In the genomic region with DNA sequence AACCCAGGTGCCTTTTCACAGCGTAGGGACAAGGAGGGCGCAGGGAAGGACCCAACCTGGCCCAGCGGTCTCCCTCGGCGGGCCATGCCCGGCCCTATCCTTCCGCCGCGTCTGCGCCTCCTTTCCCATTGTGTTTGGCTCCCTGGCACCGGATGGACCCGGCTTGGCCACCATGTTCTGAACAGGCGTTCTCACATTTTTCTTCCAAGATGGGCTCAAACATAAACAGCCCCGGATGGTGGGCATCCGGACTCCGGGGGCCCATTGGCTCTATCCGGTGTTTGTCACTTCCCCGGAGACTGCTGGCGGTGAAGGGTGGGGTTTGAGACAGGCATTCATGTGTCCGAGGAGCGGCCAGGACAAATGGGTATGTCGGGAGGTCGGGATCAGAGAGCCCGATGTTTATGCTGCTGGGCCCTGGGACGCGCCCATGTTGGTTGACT, we compare ENCODE assay signal across 26 cellular contexts.
"Had no signal": no experiment of that assay in that cellular context is flagged by ENCODE, and none has a peak within 500 bp of the region (broad histone marks: within the 10 kb centered on the region; RNA-seq: fewer than 3 reads in every experiment).

No MANE protein-coding gene starts in this region.

- H3K4me3 ChIP-seq: gastroesophageal sphincter, prostate gland, tibial nerve, uterus had no signal

- H3K27ac Mint-ChIP-seq: activated naive CD8-positive, alpha-beta T cell treated with anti-CD3 and anti-CD28 coated beads for 36 hours; activated T-cell treated with anti-CD3 and anti-CD28 coated beads, Interleukin-2, amount 50 U/mL, for 24 hours; activated T-helper 17 cell treated with anti-CD3 and anti-CD28 coated beads, Interleukin-2, amount 50 U/mL, for 72 hours; endodermal cell; natural killer cell had no signal

- H3K27me3 Mint-ChIP-seq: activated T-cell treated with anti-CD3 and anti-CD28 coated beads, Interleukin-2, amount 50 U/mL, for 24 hours had no signal

- H3K4me3 Mint-ChIP-seq: activated naive CD8-positive, alpha-beta T cell treated with anti-CD3 and anti-CD28 coated beads for 36 hours; activated T-cell treated with anti-CD3 and anti-CD28 coated beads, Interleukin-2, amount 50 U/mL, for 24 hours; activated T-helper 17 cell treated with anti-CD3 and anti-CD28 coated beads, Interleukin-2, amount 50 U/mL, for 72 hours; endodermal cell; natural killer cell; stimulated activated naive CD8-positive, alpha-beta T cell treated with anti-CD3 and anti-CD28 coated beads, Interleukin-15, amount 100 ng/mL, for 72 hours had no signal

- ATAC-seq: activated T-helper 17 cell treated with anti-CD3 and anti-CD28 coated beads, Interleukin-2, amount 50 U/mL, for 72 hours; gastroesophageal sphincter; left colon; natural killer cell; stimulated activated naive CD8-positive, alpha-beta T cell treated with anti-CD3 and anti-CD28 coated beads, Interleukin-15, amount 100 ng/mL, for 72 hours had no signal

- H3K9me3 ChIP-seq: gastroesophageal sphincter, prostate gland, tibial nerve, uterus had no signal

- DNase-seq: activated CD4-positive, alpha-beta T cell treated with anti-CD3 and anti-CD28 coated beads for 48 hours; activated CD4-positive, CD25-positive, alpha-beta regulatory T cell; activated CD8-positive, alpha-beta memory T cell treated with anti-CD3 and anti-CD28 coated beads for 24 hours; activated CD8-positive, alpha-beta memory T cell treated with anti-CD3 and anti-CD28 coated beads, Interleukin-2, amount 50 U/mL, for 4 hours; activated naive CD4-positive, alpha-beta T cell treated with Interleukin-2 at 50 U/mL for 16 hours; activated naive CD8-positive, alpha-beta T cell treated with anti-CD3 and anti-CD28 coated beads for 36 hours; activated T-cell treated with anti-CD3 and anti-CD28 coated beads, Interleukin-2, amount 50 U/mL, for 24 hours; amygdala; cerebellar nuclear complex; cortex of kidney; endodermal cell; head of caudate nucleus; islet precursor cell; left colon; midbrain; natural killer cell; stimulated activated CD4-positive, alpha-beta T cell treated with anti-CD3 and anti-CD28 coated beads, Interleukin-4, amount 100 ng/mL, for 4 hours; stimulated activated naive CD8-positive, alpha-beta T cell treated with anti-CD3 and anti-CD28 coated beads, Interleukin-15, amount 100 ng/mL, for 72 hours; T-helper 1 cell; T1000; uterus had no signal

- H3K4me1 Mint-ChIP-seq: activated T-helper 17 cell treated with anti-CD3 and anti-CD28 coated beads, Interleukin-2, amount 50 U/mL, for 72 hours had no signal

- H3K9me3 Mint-ChIP-seq: activated naive CD8-positive, alpha-beta T cell treated with anti-CD3 and anti-CD28 coated beads for 36 hours; activated T-cell treated with anti-CD3 and anti-CD28 coated beads, Interleukin-2, amount 50 U/mL, for 24 hours; activated T-helper 17 cell treated with anti-CD3 and anti-CD28 coated beads, Interleukin-2, amount 50 U/mL, for 72 hours; endodermal cell; natural killer cell; stimulated activated naive CD8-positive, alpha-beta T cell treated with anti-CD3 and anti-CD28 coated beads, Interleukin-15, amount 100 ng/mL, for 72 hours had no signal

- H3K36me3 ChIP-seq: gastroesophageal sphincter, prostate gland, tibial nerve, uterus had no signal

- H3K27me3 ChIP-seq: gastroesophageal sphincter, uterus had no signal

- H3K27ac ChIP-seq: epithelial cell of prostate, gastroesophageal sphincter, prostate gland, tibial nerve, uterus had no signal

- H3K4me1 ChIP-seq: gastroesophageal sphincter, prostate gland, tibial nerve, uterus had no signal

- H3K36me3 Mint-ChIP-seq: activated naive CD8-positive, alpha-beta T cell treated with anti-CD3 and anti-CD28 coated beads for 36 hours; natural killer cell had no signal
